18 cellular contexts compared by ENCODE assay signal in the genomic region with DNA sequence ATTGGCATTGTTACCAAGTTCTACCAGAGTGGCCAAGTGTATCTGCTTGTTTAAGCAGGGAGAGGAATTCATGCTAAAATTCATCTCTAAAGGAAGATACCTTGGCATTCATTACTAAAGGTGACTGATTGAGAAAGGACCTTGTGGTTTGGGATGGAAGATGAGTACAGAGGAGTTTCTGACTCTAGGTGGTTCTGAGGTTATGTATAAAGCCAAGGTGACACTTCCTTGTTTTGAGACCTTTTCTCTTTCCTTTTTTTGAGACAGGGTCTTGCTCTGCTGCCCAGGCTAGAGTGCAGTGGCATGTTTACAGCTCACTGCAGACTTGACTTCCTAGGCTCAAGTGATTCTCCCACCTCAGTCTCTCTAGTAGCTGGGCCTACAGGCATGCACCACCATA. TPM values are rescaled to one million over a fixed set of nuclear protein-coding genes. Genes with fewer than 3 reads are reported as not detected.
DNase-seq lines count a peak whose midpoint lies in the region; ATAC-seq lines count a peak whose summit lies in the region.
"Had no signal": no experiment of that assay in that cellular context is flagged by ENCODE, and none has a peak within 500 bp of the region (broad histone marks: within the 10 kb centered on the region; RNA-seq: fewer than 3 reads in every experiment).

No MANE protein-coding gene starts in this region.

- no peak for DNase-seq in activated naive CD4-positive, alpha-beta T cell treated with anti-CD3 and anti-CD28 coated beads, Interleukin-2, amount 50 U/mL, for 72 hours (ENCODE audit: low spot score in 2 of 2)
- no peak for DNase-seq in activated naive CD4-positive, alpha-beta T cell treated with anti-CD3 and anti-CD28 coated beads for 36 hours
- peak; percentile 20 for DNase-seq in islet precursor cell
- no peak for DNase-seq in dedifferentiated amniotic fluid mesenchymal stem cell (ENCODE audit: extremely low spot score)
- DNase-seq: activated gamma-delta T cell treated with Interleukin-2 at 50 U/mL for 16 hours; CD4-positive, alpha-beta memory T cell; H7; left colon; mesendoderm; naive thymus-derived CD4-positive, alpha-beta T cell; NCI-H187; NCI-H82; retina; SHP77 treated with DMSO at 0.1 percent for 48 hours; SW 1271 had no signal

- CTCF ChIA-PET in activated naive CD4-positive, alpha-beta T cell treated with anti-CD3 and anti-CD28 coated beads for 36 hours (lab: Charles Lee), result no interaction called here

- H3K27ac Mint-ChIP-seq in activated naive CD4-positive, alpha-beta T cell treated with anti-CD3 and anti-CD28 coated beads, Interleukin-2, amount 50 U/mL, for 72 hours, result peak overlapping the region in 1 of 2 donors; percentile 38
- H3K27ac Mint-ChIP-seq in activated naive CD4-positive, alpha-beta T cell treated with anti-CD3 and anti-CD28 coated beads for 36 hours, result no peak overlapping the region
- H3K27ac Mint-ChIP-seq in IgD-negative memory B cell, result peak overlapping the region; percentile 46 to 63 (median 59)

- H3K36me3 Mint-ChIP-seq in activated naive CD4-positive, alpha-beta T cell treated with anti-CD3 and anti-CD28 coated beads, Interleukin-2, amount 50 U/mL, for 72 hours, result peaks cover 4 to 9% of the 10 kb centered on the region in 2 donors
- peaks cover 9% of the 10 kb centered on the region for H3K36me3 Mint-ChIP-seq in activated naive CD4-positive, alpha-beta T cell treated with anti-CD3 and anti-CD28 coated beads for 36 hours (ENCODE audit: low read depth)
- peaks cover 1% of the 10 kb centered on the region for H3K36me3 Mint-ChIP-seq in IgD-negative memory B cell

- H3K27me3 Mint-ChIP-seq in activated naive CD4-positive, alpha-beta T cell treated with anti-CD3 and anti-CD28 coated beads for 36 hours (ENCODE audit: low read depth), result no peaks in the 10 kb centered on the region
- no peaks in the 10 kb centered on the region for H3K27me3 Mint-ChIP-seq in IgD-negative memory B cell
- H3K27me3 Mint-ChIP-seq: CD4-positive, alpha-beta memory T cell; naive thymus-derived CD4-positive, alpha-beta T cell had no signal

- ATAC-seq in activated naive CD4-positive, alpha-beta T cell treated with anti-CD3 and anti-CD28 coated beads, Interleukin-2, amount 50 U/mL, for 72 hours, result peak; percentile 86 to 88
- no peak for ATAC-seq in HG02571 (IDR thresholded peaks at IDR 0.05; ENCODE audit: unreplicated experiment)
- no peak for ATAC-seq in HG02678 (IDR thresholded peaks at IDR 0.05; ENCODE audit: unreplicated experiment)
- ATAC-seq: left colon had no signal

- H3K4me1 Mint-ChIP-seq in activated naive CD4-positive, alpha-beta T cell treated with anti-CD3 and anti-CD28 coated beads for 36 hours (ENCODE audit: low read depth), result peaks cover 11% of the 10 kb centered on the region
- H3K4me1 Mint-ChIP-seq in IgD-negative memory B cell, result peaks cover 32 to 45% (median 32%) of the 10 kb centered on the region in 3 donors

- no peak overlapping the region for H3K4me3 Mint-ChIP-seq in activated naive CD4-positive, alpha-beta T cell treated with anti-CD3 and anti-CD28 coated beads for 36 hours
- H3K4me3 Mint-ChIP-seq in IgD-negative memory B cell, result peak overlapping the region in 3 of 4 donors; percentile 11 to 78 (median 72)
- H3K4me3 Mint-ChIP-seq: CD4-positive, alpha-beta memory T cell had no signal

- intact Hi-C loops in activated naive CD4-positive, alpha-beta T cell treated with anti-CD3 and anti-CD28 coated beads for 36 hours (cut with micrococcal nuclease), result no loop called here

- no peaks in the 10 kb centered on the region for H3K9me3 Mint-ChIP-seq in activated naive CD4-positive, alpha-beta T cell treated with anti-CD3 and anti-CD28 coated beads, Interleukin-2, amount 50 U/mL, for 72 hours
- H3K9me3 Mint-ChIP-seq in activated naive CD4-positive, alpha-beta T cell treated with anti-CD3 and anti-CD28 coated beads for 36 hours, result no peaks in the 10 kb centered on the region
- no peaks in the 10 kb centered on the region for H3K9me3 Mint-ChIP-seq in IgD-negative memory B cell
- H3K9me3 Mint-ChIP-seq: CD4-positive, alpha-beta memory T cell; naive thymus-derived CD4-positive, alpha-beta T cell had no signal

RNA-seq across cellular contexts. Expression of a gene that starts 9.1 kb away (rescaled TPM):
- 10 to 100 TPM in 1 of 2 donors, 1 to 10 TPM in 1; 5.1 to 10.6 TPM for total RNA-seq in activated naive CD4-positive, alpha-beta T cell treated with anti-CD3 and anti-CD28 coated beads, Interleukin-2, amount 50 U/mL, for 72 hours
- 1 to 10 TPM; 3.7 to 4.0 TPM for total RNA-seq in activated naive CD4-positive, alpha-beta T cell treated with anti-CD3 and anti-CD28 coated beads for 36 hours
- 11.7 TPM for polyA plus RNA-seq in IgD-negative memory B cell

RNA-seq across cellular contexts. Expression of a gene that starts 10.8 kb away (rescaled TPM):
- 10 to 100 TPM; 29.9 to 52.1 TPM for total RNA-seq in activated naive CD4-positive, alpha-beta T cell treated with anti-CD3 and anti-CD28 coated beads, Interleukin-2, amount 50 U/mL, for 72 hours
- total RNA-seq in activated naive CD4-positive, alpha-beta T cell treated with anti-CD3 and anti-CD28 coated beads for 36 hours, result 10 to 100 TPM; 30.9 to 37.2 TPM
- polyA plus RNA-seq in IgD-negative memory B cell, result 29.4 TPM

RNA-seq across cellular contexts. Expression of a gene that starts 31.7 kb away (rescaled TPM):
- 10 to 100 TPM; 49.8 to 67.8 TPM for total RNA-seq in activated naive CD4-positive, alpha-beta T cell treated with anti-CD3 and anti-CD28 coated beads, Interleukin-2, amount 50 U/mL, for 72 hours
- total RNA-seq in activated naive CD4-positive, alpha-beta T cell treated with anti-CD3 and anti-CD28 coated beads for 36 hours, result 10 to 100 TPM; 35.5 to 37.5 TPM
- 8.6 TPM for polyA plus RNA-seq in IgD-negative memory B cell

RNA-seq across cellular contexts. Expression of a gene that starts 35.2 kb away (rescaled TPM):
- 10 to 100 TPM in 1 of 2 donors, 1 to 10 TPM in 1; 8.9 to 25.3 TPM for total RNA-seq in activated naive CD4-positive, alpha-beta T cell treated with anti-CD3 and anti-CD28 coated beads, Interleukin-2, amount 50 U/mL, for 72 hours
- total RNA-seq in activated naive CD4-positive, alpha-beta T cell treated with anti-CD3 and anti-CD28 coated beads for 36 hours, result 10 to 100 TPM; 14.1 to 14.6 TPM
- polyA plus RNA-seq in IgD-negative memory B cell, result not detected
- polyA plus RNA-seq: CD4-positive, alpha-beta memory T cell had no signal

Comparison
In these comparisons a context has a peak if more than half of its experiments do, and no peak if none do; other contexts are left out.
1. ATAC-seq: peak in activated naive CD4-positive, alpha-beta T cell treated with anti-CD3 and anti-CD28 coated beads, Interleukin-2, amount 50 U/mL, for 72 hours (2 of 2); none in HG02571 (single experiment) and HG02678 (single experiment).